Comparison of ENCODE assay signal across 12 cellular contexts in the genomic region with DNA sequence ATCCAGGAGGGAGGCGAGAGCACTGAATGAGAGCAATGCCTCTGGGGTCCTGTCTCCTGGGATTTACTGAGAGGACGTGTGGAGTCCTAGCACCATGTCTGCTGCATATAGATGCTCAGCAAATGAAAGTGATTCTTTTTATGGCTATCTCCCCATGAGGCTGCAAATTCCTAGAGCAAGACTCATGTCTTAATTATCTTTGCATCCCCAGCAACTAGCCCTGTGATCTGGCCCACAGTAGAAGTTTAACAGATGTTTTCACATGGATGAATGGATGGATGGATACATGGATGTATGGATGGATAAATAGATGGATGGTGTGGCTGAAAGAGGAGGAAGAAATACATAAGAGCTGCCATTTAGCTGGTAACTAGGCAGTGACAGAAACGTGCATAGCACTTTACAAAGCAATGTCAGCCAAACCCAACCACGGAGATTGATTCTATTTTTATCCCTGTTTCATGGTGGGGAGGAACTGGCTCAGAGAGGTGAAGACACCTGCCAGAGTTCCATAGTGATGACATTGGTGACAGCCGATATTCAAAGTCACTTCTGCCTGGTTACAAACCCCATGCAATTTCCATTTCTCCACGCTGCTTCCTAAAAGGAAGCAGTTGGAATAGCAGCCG. TPM values are rescaled to one million over a fixed set of nuclear protein-coding genes. Genes with fewer than 3 reads are reported as not detected.
DNase-seq lines count a peak whose midpoint lies in the region; ATAC-seq and TF ChIP-seq lines count a peak whose summit lies in the region.
"Had no signal": no experiment of that assay in that cellular context is flagged by ENCODE, and none has a peak within 500 bp of the region (broad histone marks: within the 10 kb centered on the region; RNA-seq: fewer than 3 reads in every experiment).

No MANE protein-coding gene starts in this region.

- ATAC-seq in HG03442 (IDR thresholded peaks at IDR 0.05; ENCODE audit: unreplicated experiment), result no peak

- DNase-seq in Caki2 (ENCODE audit: low read depth) (peak; percentile 85), HT1080 (ENCODE audit: low read depth) (peak; percentile 23), astrocyte of the hippocampus (ENCODE audit: low read depth, low spot score) (peak; percentile 49), kidney glomerular epithelial cell (lab: John Stamatoyannopoulos, UW) (peak; percentile 82), H9 (no peak), T-helper 2 cell (no peak), MG63 (no peak)
- DNase-seq: activated T-cell treated with anti-CD3 and anti-CD28 coated beads, Interleukin-2, amount 50 U/mL, for 24 hours; DMS79 treated with DMSO at 0.1 percent for 48 hours; glutamatergic neuron had no signal

- H2BK20ac ChIP-seq in H9 (ENCODE audit: low read depth, low read length, poor library complexity, severe bottlenecking), result no peak overlapping the region

- no peaks in the 10 kb centered on the region for H3K27me3 ChIP-seq in H9 (ENCODE audit: insufficient read depth, low read length)
- no peaks in the 10 kb centered on the region; the same call in 1 of the 2 replicates for H3K27me3 ChIP-seq in MG63

- no peaks in the 10 kb centered on the region for H4K20me1 ChIP-seq in H9 (ENCODE audit: control insufficient read depth, insufficient read depth, insufficient read length)

- H3K27me3 Mint-ChIP-seq in H9 (ENCODE audit: low read depth), result peaks cover 3% of the 10 kb centered on the region

- H3K9ac ChIP-seq in H9 (ENCODE audit: extremely low read depth, insufficient read length, low read length), result no peak overlapping the region

- no peaks in the 10 kb centered on the region for H3K36me3 Mint-ChIP-seq in H9 (ENCODE audit: insufficient read depth in 1 of 3, low read depth in 3 of 3)

- no peaks in the 10 kb centered on the region for H3K36me3 ChIP-seq in MG63

- in situ Hi-C loops in Caki2 (cut with HindIII; ENCODE audit: low pct_unique_long_range_greater_than_20kb, low sequenced_read_pairs), result no loop called here

- H4K8ac ChIP-seq in H9 (replicated peaks; ENCODE audit: insufficient read length, low read depth, low read length), result no peak overlapping the region

- H3T11ph ChIP-seq in H9 (ENCODE audit: low read length), result no peak overlapping the region

- H3K9me3 ChIP-seq in H9 (ENCODE audit: control insufficient read depth, low read depth, low read length) (no peaks in the 10 kb centered on the region), MG63 (no peaks in the 10 kb centered on the region)

- H3K23ac ChIP-seq in H9 (ENCODE audit: insufficient read length, low read depth, low read length), result no peak overlapping the region

- peaks cover 8 to 13% of the 10 kb centered on the region in 2 experiments for H3K4me1 Mint-ChIP-seq in H9

- H2BK15ac ChIP-seq in H9 (ENCODE audit: low read depth, low read length), result no peak overlapping the region

- H4K5ac ChIP-seq in H9 (ENCODE audit: insufficient read length, low read depth, low read length), result no peak overlapping the region

- H3K27ac ChIP-seq in H9 (ENCODE audit: insufficient read length, low read depth, low read length), result no peak overlapping the region
- H3K27ac ChIP-seq: VCaP had no signal

- H2AK5ac ChIP-seq in H9 (ENCODE audit: insufficient read length, low read length), result no peak overlapping the region

- H3K9me3 Mint-ChIP-seq in H9, result no peaks in the 10 kb centered on the region
- H3K9me3 Mint-ChIP-seq: activated T-cell treated with anti-CD3 and anti-CD28 coated beads, Interleukin-2, amount 50 U/mL, for 24 hours had no signal

- no peak for TF ChIP-seq CTCF in H9 (conservative IDR thresholded peaks at IDR 0.05)

- no peak overlapping the region for H4K91ac ChIP-seq in H9 (ENCODE audit: insufficient read length, low read depth, low read length)

- H2AFZ ChIP-seq in H9 (ENCODE audit: low read length), result no peak overlapping the region

- H3K79me1 ChIP-seq in H9 (ENCODE audit: insufficient read depth, low read depth, low read length, poor library complexity, severe bottlenecking), result no peaks in the 10 kb centered on the region

- H2BK12ac ChIP-seq in H9 (ENCODE audit: insufficient read length, low read depth, low read length), result no peak overlapping the region

- no CpG with 5 or more reads among the region's 7 CpGs for WGBS in H9 (ENCODE audit: extremely low coverage, insufficient read length, low lambda C conversion rate)

- no peak overlapping the region for H3K27ac Mint-ChIP-seq in H9
- H3K27ac Mint-ChIP-seq: activated T-cell treated with anti-CD3 and anti-CD28 coated beads, Interleukin-2, amount 50 U/mL, for 24 hours had no signal

- H3K79me2 ChIP-seq in H9 (ENCODE audit: insufficient read depth, low read length), result no peaks in the 10 kb centered on the region

- no peak overlapping the region for H3K18ac ChIP-seq in H9 (ENCODE audit: insufficient read length, low read depth, low read length)

- H3K4me1 ChIP-seq in H9 (ENCODE audit: insufficient read depth, low read length), result no peaks in the 10 kb centered on the region

- H3K4me3 Mint-ChIP-seq in H9, result no peak overlapping the region
- H3K4me3 Mint-ChIP-seq: activated T-cell treated with anti-CD3 and anti-CD28 coated beads, Interleukin-2, amount 50 U/mL, for 24 hours had no signal

- no peak overlapping the region for H3K14ac ChIP-seq in H9 (ENCODE audit: insufficient read depth, low read length)

- no peak overlapping the region for H3K4me3 ChIP-seq in MG63

- no peak overlapping the region for H3K4me2 ChIP-seq in H9 (ENCODE audit: insufficient read depth, insufficient read length, low read length)

- H3K56ac ChIP-seq in H9 (ENCODE audit: insufficient read length, low read depth, low read length), result no peak overlapping the region

- H3K23me2 ChIP-seq in H9 (ENCODE audit: insufficient read length, low read depth, low read length, poor library complexity, severe bottlenecking), result no peaks in the 10 kb centered on the region

- H2BK120ac ChIP-seq in H9 (ENCODE audit: low read depth, low read length, poor library complexity, severe bottlenecking), result no peak overlapping the region

- no peak overlapping the region for H2BK5ac ChIP-seq in H9 (ENCODE audit: insufficient read length, low read length)

- no peak overlapping the region for H3K4ac ChIP-seq in H9 (ENCODE audit: low read depth, low read length)

RNA-seq across cellular contexts. Expression of a gene that starts 32.7 kb away (rescaled TPM):
- 5.7 and 6.7 TPM in 2 replicates for total RNA-seq in Caki2 (2014; rRNA removed; shearing (Covaris generic); ENCODE audit: low replicate concordance)
- 12.7 and 13.0 TPM in 2 replicates for total RNA-seq in HT1080 (2014; rRNA removed; shearing (Covaris generic))
- polyA plus RNA-seq in HT1080 (2015; cell fraction: cytosol; rRNA removed), result 4.8 and 5.7 TPM in 2 replicates
- 32.2 and 34.1 TPM in 2 replicates for polyA plus RNA-seq in HT1080 (2015; cell fraction: nucleus; rRNA removed)
- 14.6 and 16.3 TPM in 2 replicates for total RNA-seq in H9 (2021)
- total RNA-seq in MG63 (2014; rRNA removed; shearing (Covaris generic); ENCODE audit: low replicate concordance), result 10.0 and 11.2 TPM in 2 replicates

Comparison
In these comparisons a context has a peak if more than half of its experiments do, and no peak if none do; other contexts are left out.
1. DNase-seq: peak in Caki2 (single experiment), HT1080 (single experiment), astrocyte of the hippocampus (single experiment) and kidney glomerular epithelial cell (single experiment); none in H9 (single experiment), T-helper 2 cell (0 of 5) and MG63 (single experiment).